Comparison of ENCODE assay signal across 18 cellular contexts in genomic region chr2:211396815-211397214, GRCh38.
DNase-seq lines count a peak whose midpoint lies in the region; ATAC-seq and TF ChIP-seq lines count a peak whose summit lies in the region.
"Had no signal": no experiment of that assay in that cellular context is flagged by ENCODE, and none has a peak within 500 bp of the region (broad histone marks: within the 10 kb centered on the region; RNA-seq: fewer than 3 reads in every experiment).

No MANE protein-coding gene starts in this region.

- H3K4me1 ChIP-seq in tibial nerve (no peaks in the 10 kb centered on the region), BE2C (no peaks in the 10 kb centered on the region)
- H3K4me1 ChIP-seq: esophagus squamous epithelium, heart right ventricle, spleen had no signal

- H3K36me3 ChIP-seq in tibial nerve (no peaks in the 10 kb centered on the region), BE2C (no peaks in the 10 kb centered on the region)
- H3K36me3 ChIP-seq: esophagus squamous epithelium, heart right ventricle, spleen had no signal

- WGBS in tibial nerve, 2 donors, result 82 to 83% methylated on average over 2 of the region's 2 CpGs

- H3K27ac ChIP-seq in substantia nigra (ENCODE audit: low read depth, low read length, poor library complexity, severe bottlenecking) (peak overlapping the region; percentile 6), tibial nerve (no peak overlapping the region)
- H3K27ac ChIP-seq: esophagus squamous epithelium, heart right ventricle, spleen had no signal

- DNase-seq in NCI-H82 (lab: John Stamatoyannopoulos, UW), result peak; percentile 36
- no peak for DNase-seq in NCI-H82 treated with DMSO at 0.1 percent for 48 hours (lab: John Stamatoyannopoulos, UW; ENCODE audit: unreplicated experiment)
- DNase-seq in NCI-H510A treated with DMSO at 0.1 percent for 48 hours (lab: John Stamatoyannopoulos, UW), result peak; percentile 60
- peak; percentile 59 for DNase-seq in globus pallidus (ENCODE audit: low spot score)
- peak in 9 of 49 donors; percentile 2 to 51 (median 5) for DNase-seq in substantia nigra (lab: John Stamatoyannopoulos, UW)
- DNase-seq in tibial nerve (ENCODE audit: low spot score in 2 of 2), result no peak
- no peak for DNase-seq in BE2C
- DNase-seq: activated CD4-positive, alpha-beta T cell treated with anti-CD3 and anti-CD28 coated beads, Interleukin-2, amount 10 ng/mL, durations not matched to agents 7 days and 5 days; activated naive CD8-positive, alpha-beta T cell treated with anti-CD3 and anti-CD28 coated beads for 36 hours; activated T-cell treated with anti-CD3 and anti-CD28 coated beads, Interleukin-2, amount 50 U/mL, for 48 hours; CD4-positive, CD25-positive, alpha-beta regulatory T cell; esophagus squamous epithelium; H9; heart right ventricle; occipital lobe; spleen; stimulated activated naive CD4-positive, alpha-beta T cell treated with Interleukin-2 at 50 U/mL for 16 hours had no signal

- ATAC-seq in HG03520 (IDR thresholded peaks at IDR 0.05; ENCODE audit: unreplicated experiment), result no peak

- no peak for TF ChIP-seq POLR2A in tibial nerve (IDR thresholded peaks at IDR 0.05)

- H3K9me3 ChIP-seq in tibial nerve, result no peaks in the 10 kb centered on the region
- no peaks in the 10 kb centered on the region for H3K9me3 ChIP-seq in BE2C
- H3K9me3 ChIP-seq: esophagus squamous epithelium, heart right ventricle, spleen had no signal

- H3K4me3 ChIP-seq in tibial nerve (no peak overlapping the region), BE2C (ENCODE audit: low read depth, low read length) (no peak overlapping the region)
- H3K4me3 ChIP-seq: esophagus squamous epithelium, heart right ventricle, spleen had no signal

- no peaks in the 10 kb centered on the region for H3K27me3 ChIP-seq in tibial nerve
- no peaks in the 10 kb centered on the region for H3K27me3 ChIP-seq in BE2C
- H3K27me3 ChIP-seq: esophagus squamous epithelium, heart right ventricle, spleen had no signal

- no peak for TF ChIP-seq CTCF in tibial nerve (IDR thresholded peaks at IDR 0.05)
- TF ChIP-seq CTCF in BE2C (IDR thresholded peaks at IDR 0.05; ENCODE audit: low read depth, low read length), result no peak

- no peak for TF ChIP-seq EP300 in tibial nerve (IDR thresholded peaks at IDR 0.05)

Comparison
In these comparisons a context has a peak if more than half of its experiments do, and no peak if none do; other contexts are left out.
1. DNase-seq: peak in NCI-H82 (single experiment), NCI-H510A treated with DMSO at 0.1 percent for 48 hours (single experiment) and globus pallidus (single experiment); none in NCI-H82 treated with DMSO at 0.1 percent for 48 hours (single experiment), tibial nerve (0 of 2) and BE2C (single experiment).